10 cellular contexts compared by ENCODE assay signal in genomic region chr10:73850863-73851461, GRCh38. TPM values are rescaled to one million over a fixed set of nuclear protein-coding genes. Genes with fewer than 3 reads are reported as not detected.
DNase-seq lines count a peak whose midpoint lies in the region; ATAC-seq and TF ChIP-seq lines count a peak whose summit lies in the region.
"Had no signal": no experiment of that assay in that cellular context is flagged by ENCODE, and none has a peak within 500 bp of the region (broad histone marks: within the 10 kb centered on the region; RNA-seq: fewer than 3 reads in every experiment).

No MANE protein-coding gene starts in this region.

- H3K4me1 ChIP-seq in Panc1 (ENCODE audit: control insufficient read depth, insufficient read depth, low read length) (no peaks in the 10 kb centered on the region), gastroesophageal sphincter (peaks cover 3 to 78% (median 33%) of the 10 kb centered on the region in 3 donors), osteoblast (ENCODE audit: insufficient read depth, low read length) (peaks cover 5% of the 10 kb centered on the region), colonic mucosa (peaks cover 3% of the 10 kb centered on the region)

- H3K27ac ChIP-seq in Panc1 (ENCODE audit: low read length) = no peak overlapping the region
- H3K27ac ChIP-seq in gastroesophageal sphincter = peak overlapping the region; percentile 73 to 92 (median 88)
- no peak overlapping the region for H3K27ac ChIP-seq in osteoblast (ENCODE audit: low read depth, low read length)
- H3K27ac ChIP-seq in colonic mucosa = no peak overlapping the region

- no TSS peak for BruUV-seq in Panc1 (replicated peaks; lab: Mats Ljungman, UMichigan)

- TF ChIP-seq EP300 in gastroesophageal sphincter (IDR thresholded peaks at IDR 0.05) = no peak

- H3K27me3 ChIP-seq in Panc1 (ENCODE audit: control insufficient read depth, insufficient read depth, low read length) (no peaks in the 10 kb centered on the region), gastroesophageal sphincter (no peaks in the 10 kb centered on the region), osteoblast (ENCODE audit: insufficient read depth, low read length) (no peaks in the 10 kb centered on the region), colonic mucosa (no peaks in the 10 kb centered on the region)

- H3K79me2 ChIP-seq in osteoblast (ENCODE audit: insufficient read depth, low read length) = peaks cover under 1% of the 10 kb centered on the region

- H3K9me3 Mint-ChIP-seq in stimulated activated effector memory CD8-positive, alpha-beta T cell treated with anti-CD3 and anti-CD28 coated beads, Interleukin-12 subunit alpha, Interleukin-12 subunit beta, amount 100 ng/mL, for 72 hours = no peaks in the 10 kb centered on the region
- H3K9me3 Mint-ChIP-seq: activated naive CD4-positive, alpha-beta T cell treated with anti-CD3 and anti-CD28 coated beads for 36 hours had no signal

- no peak overlapping the region for H3K27ac Mint-ChIP-seq in stimulated activated effector memory CD8-positive, alpha-beta T cell treated with anti-CD3 and anti-CD28 coated beads, Interleukin-12 subunit alpha, Interleukin-12 subunit beta, amount 100 ng/mL, for 72 hours
- H3K27ac Mint-ChIP-seq: activated naive CD4-positive, alpha-beta T cell treated with anti-CD3 and anti-CD28 coated beads for 36 hours had no signal

- WGBS in gastroesophageal sphincter (ENCODE audit: low coverage in 1 of 2), 2 donors = 13 to 39% methylated on average over 5 to 11 of the region's 15 CpGs

- TF ChIP-seq CTCF in AG10803 (conservative IDR thresholded peaks at IDR 0.05; ENCODE audit: low read length) (peak; percentile 23; the same call in 1 of the 2 replicates), Panc1 (IDR thresholded peaks at IDR 0.05) (no peak), gastroesophageal sphincter (IDR thresholded peaks at IDR 0.05) (peak in 1 of 4 experiments; percentile 31), osteoblast (IDR thresholded peaks at IDR 0.05; ENCODE audit: extremely low read depth, low read depth, low read length) (no peak), colonic mucosa (IDR thresholded peaks at IDR 0.05) (no peak)

- DNase-seq in AG10803 (ENCODE audit: low read depth) (peak; percentile 98), Panc1 (ENCODE audit: low read depth, low spot score) (no peak), osteoblast (ENCODE audit: insufficient read length, low spot score, missing footprints) (peak; percentile 92), colonic mucosa (no peak)
- no peak for DNase-seq in stimulated activated effector memory CD8-positive, alpha-beta T cell treated with anti-CD3 and anti-CD28 coated beads, Interleukin-12 subunit alpha, Interleukin-12 subunit beta, amount 100 ng/mL, for 72 hours (ENCODE audit: low spot score in 2 of 2)
- DNase-seq in stimulated activated CD4-positive, alpha-beta T cell treated with anti-CD3 and anti-CD28 coated beads, Interleukin-4, amount 100 ng/mL, for 24 hours = no peak
- DNase-seq: activated naive CD4-positive, alpha-beta T cell treated with anti-CD3 and anti-CD28 coated beads for 36 hours; Calu3 had no signal

- peaks cover 46% of the 10 kb centered on the region for H3K36me3 Mint-ChIP-seq in stimulated activated effector memory CD8-positive, alpha-beta T cell treated with anti-CD3 and anti-CD28 coated beads, Interleukin-12 subunit alpha, Interleukin-12 subunit beta, amount 100 ng/mL, for 72 hours

- H3K4me2 ChIP-seq in osteoblast (ENCODE audit: insufficient read depth, low read length) = no peak overlapping the region

- POLR2A ChIA-PET in Panc1 (lab: Charles Lee) = interaction anchor here (0.6 kb wide), 1 partner anchor 213 kb away, joined by 13 read pairs; no protein-coding TSS in a partner anchor

- ATAC-seq in Panc1 = 0 out of 2 replicates have a peak, but pooled peaks have one; percentile 8
- ATAC-seq in gastroesophageal sphincter = peak; percentile 89
- ATAC-seq in stimulated activated effector memory CD8-positive, alpha-beta T cell treated with anti-CD3 and anti-CD28 coated beads, Interleukin-12 subunit alpha, Interleukin-12 subunit beta, amount 100 ng/mL, for 72 hours = no peak
- ATAC-seq in GM18517 (IDR thresholded peaks at IDR 0.05; ENCODE audit: unreplicated experiment) = no peak

- in situ Hi-C loops in Panc1 (cut with HindIII; ENCODE audit: low pct_unique_long_range_greater_than_20kb, low sequenced_read_pairs) = no loop called here

- no peak overlapping the region for H2AFZ ChIP-seq in osteoblast (ENCODE audit: low read length)

- H3K4me3 Mint-ChIP-seq in stimulated activated effector memory CD8-positive, alpha-beta T cell treated with anti-CD3 and anti-CD28 coated beads, Interleukin-12 subunit alpha, Interleukin-12 subunit beta, amount 100 ng/mL, for 72 hours = no peak overlapping the region
- H3K4me3 Mint-ChIP-seq: activated naive CD4-positive, alpha-beta T cell treated with anti-CD3 and anti-CD28 coated beads for 36 hours had no signal

- peaks cover 37% of the 10 kb centered on the region for H3K4me1 Mint-ChIP-seq in stimulated activated effector memory CD8-positive, alpha-beta T cell treated with anti-CD3 and anti-CD28 coated beads, Interleukin-12 subunit alpha, Interleukin-12 subunit beta, amount 100 ng/mL, for 72 hours

- peaks cover 14% of the 10 kb centered on the region for H4K20me1 ChIP-seq in osteoblast (ENCODE audit: insufficient read depth, low read length)

- no peaks in the 10 kb centered on the region for H3K9me3 ChIP-seq in Panc1 (ENCODE audit: control insufficient read depth, insufficient read depth, low read depth, low read length)
- H3K9me3 ChIP-seq in gastroesophageal sphincter = no peaks in the 10 kb centered on the region
- no peaks in the 10 kb centered on the region for H3K9me3 ChIP-seq in osteoblast (ENCODE audit: low read depth, low read length)
- no peaks in the 10 kb centered on the region for H3K9me3 ChIP-seq in colonic mucosa

- no peak for TF ChIP-seq POLR2A in gastroesophageal sphincter (IDR thresholded peaks at IDR 0.05)

- H3K9ac ChIP-seq in colonic mucosa (ENCODE audit: low read depth in 2 of 2, low read length in 2 of 2) = no peak overlapping the region

- H3K4me3 ChIP-seq in AG10803 (ENCODE audit: low read length) = no peak overlapping the region
- no peak overlapping the region for H3K4me3 ChIP-seq in Panc1 (ENCODE audit: low read depth in 2 of 2, low read length in 2 of 2)
- H3K4me3 ChIP-seq in gastroesophageal sphincter = peak overlapping the region in 1 of 2 donors; percentile 9
- H3K4me3 ChIP-seq in osteoblast (ENCODE audit: insufficient read depth, low read length) = no peak overlapping the region
- no peak overlapping the region for H3K4me3 ChIP-seq in colonic mucosa

- CTCF ChIA-PET in Panc1 (lab: Charles Lee) = interaction anchor here (0.6 to 0.8 kb wide), 2 partner anchors 12 to 276 kb away, joined by 4 to 5 read pairs; no protein-coding TSS in a partner anchor

- H3K36me3 ChIP-seq in Panc1 (ENCODE audit: control insufficient read depth, insufficient read depth, low read length) = peaks cover 13% of the 10 kb centered on the region; the same call in 1 of the 2 replicates
- H3K36me3 ChIP-seq in gastroesophageal sphincter = peaks cover 0 to 59% of the 10 kb centered on the region in 2 donors
- H3K36me3 ChIP-seq in osteoblast (ENCODE audit: insufficient read depth, low read length) = peaks cover 44% of the 10 kb centered on the region
- H3K36me3 ChIP-seq in colonic mucosa = peaks cover 17% of the 10 kb centered on the region

- intact Hi-C loops in Panc1 (cut with micrococcal nuclease; ENCODE audit: unreplicated experiment) (no loop called here), colonic mucosa (cut with DNase I) (no loop called here)

RNA-seq across cellular contexts. Expression of gene CAMK2G, which starts 23.4 kb away (rescaled TPM):
- total RNA-seq in Panc1 (2021; ENCODE audit: unreplicated experiment) = 41.4 TPM
- 37.5 TPM for polyA plus RNA-seq in Panc1 (2012; ENCODE audit: insufficient read length)
- 100 to 1,000 TPM in 3 of 4 donors, 10 to 100 TPM in 1; 82.3 to 207 (median 155) TPM for total RNA-seq in gastroesophageal sphincter
- total RNA-seq in osteoblast = 22.4 and 28.3 TPM in 2 replicates
- 10 to 100 TPM; 40.0 to 45.8 TPM for total RNA-seq in colonic mucosa

RNA-seq across cellular contexts. Expression of gene NDST2, which starts 39.6 kb away (rescaled TPM):
- total RNA-seq in Panc1 (2021; ENCODE audit: unreplicated experiment) = 49.0 TPM
- polyA plus RNA-seq in Panc1 (2012; ENCODE audit: insufficient read length) = 49.6 TPM
- 10 to 100 TPM; 17.9 to 53.9 (median 25.7) TPM for total RNA-seq in gastroesophageal sphincter
- total RNA-seq in osteoblast = 30.4 and 35.8 TPM in 2 replicates
- total RNA-seq in colonic mucosa = 10 to 100 TPM; 20.9 to 25.2 TPM

RNA-seq across cellular contexts. Expression of gene PLAU, which starts 60.0 kb away (rescaled TPM):
- total RNA-seq in Panc1 (2021; ENCODE audit: unreplicated experiment) = 305 TPM
- 162 TPM for polyA plus RNA-seq in Panc1 (2012; ENCODE audit: insufficient read length)
- total RNA-seq in gastroesophageal sphincter = 10 to 100 TPM in 1 of 4 donors, 1 to 10 TPM in 3; 1.1 to 43.3 (median 8.3) TPM
- total RNA-seq in osteoblast = 27.9 and 40.7 TPM in 2 replicates
- total RNA-seq in colonic mucosa = 10 to 100 TPM in 1 of 2 donors, 1 to 10 TPM in 1; 4.0 to 11.4 TPM

Comparison
In these comparisons a context has a peak if more than half of its experiments do, and no peak if none do; other contexts are left out.
1. DNase-seq: peak in AG10803 (single experiment) and osteoblast (single experiment); none in Panc1 (single experiment), colonic mucosa (single experiment), stimulated activated effector memory CD8-positive, alpha-beta T cell treated with anti-CD3 and anti-CD28 coated beads, Interleukin-12 subunit alpha, Interleukin-12 subunit beta, amount 100 ng/mL, for 72 hours (0 of 2) and stimulated activated CD4-positive, alpha-beta T cell treated with anti-CD3 and anti-CD28 coated beads, Interleukin-4, amount 100 ng/mL, for 24 hours (single experiment).
2. ATAC-seq: peak in Panc1 (single experiment) and gastroesophageal sphincter (single experiment); none in stimulated activated effector memory CD8-positive, alpha-beta T cell treated with anti-CD3 and anti-CD28 coated beads, Interleukin-12 subunit alpha, Interleukin-12 subunit beta, amount 100 ng/mL, for 72 hours (single experiment) and GM18517 (single experiment).
3. H3K27ac ChIP-seq: peak in gastroesophageal sphincter (4 of 4); none in Panc1 (single experiment), osteoblast (single experiment) and colonic mucosa (single experiment).